27 cellular contexts compared by ENCODE assay signal in the genomic region with DNA sequence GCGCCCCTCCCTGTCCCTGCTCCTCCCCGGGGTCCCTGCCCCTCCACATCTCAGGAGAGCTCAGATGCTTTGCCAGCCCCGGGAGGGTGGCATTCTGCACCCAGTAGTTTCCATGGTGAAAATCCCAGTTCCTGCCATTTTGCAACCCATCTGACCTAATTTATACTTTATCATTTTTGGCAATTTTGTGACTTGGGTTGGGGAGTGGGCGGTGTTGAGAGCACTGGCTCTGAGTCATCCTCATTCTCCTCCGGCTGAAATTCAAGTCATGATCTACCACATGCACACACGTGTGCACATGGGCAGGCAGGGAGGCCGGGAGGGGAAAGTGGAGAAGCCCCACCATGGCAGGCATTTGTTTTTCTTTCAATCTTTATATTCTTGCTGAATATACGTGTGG.
"Had no signal": no experiment of that assay in that cellular context is flagged by ENCODE, and none has a peak within 500 bp of the region (broad histone marks: within the 10 kb centered on the region; RNA-seq: fewer than 3 reads in every experiment).

No MANE protein-coding gene starts in this region.

- H3K9me3 Mint-ChIP-seq: activated B cell treated with CpG ODN at 0.5 μM for 24 hours; activated CD4-positive, alpha-beta memory T cell treated with anti-CD3 and anti-CD28 coated beads for 36 hours; activated naive CD4-positive, alpha-beta T cell treated with anti-CD3 and anti-CD28 coated beads, Interleukin-2, amount 50 U/mL, for 24 hours; activated naive CD8-positive, alpha-beta T cell treated with anti-CD3 and anti-CD28 coated beads, Interleukin-2, amount 50 U/mL, for 24 hours; activated T-cell treated with anti-CD3 and anti-CD28 coated beads, Interleukin-2, amount 50 U/mL, for 4 hours; activated T-helper 2 cell treated with anti-CD3 and anti-CD28 coated beads, Interferon-gamma antibody, Interleukin-2, Interleukin-4, amounts not matched to agents 10 μg/mL and 5 μg/mL and 100 μg/mL, durations not matched to agents 14 hours and 24 hours and 36 hours; nephron; stimulated activated naive B cell treated with anti-CD40 and anti-IgM and Interleukin-4, amounts not matched to agents 10 μg/mL and 1 μg/mL and 100 μg/mL, for 72 hours; T-helper 2 cell treated with Interferon-gamma antibody and Interleukin-4, amounts not matched to agents 5 μg/mL and 100 μg/mL, for 36 hours had no signal

- H3K36me3 Mint-ChIP-seq: activated CD4-positive, alpha-beta memory T cell treated with anti-CD3 and anti-CD28 coated beads for 36 hours; activated naive CD4-positive, alpha-beta T cell treated with anti-CD3 and anti-CD28 coated beads, Interleukin-2, amount 50 U/mL, for 24 hours; stimulated activated naive B cell treated with anti-CD40 and anti-IgM and Interleukin-4, amounts not matched to agents 10 μg/mL and 1 μg/mL and 100 μg/mL, for 72 hours had no signal

- H3K4me3 Mint-ChIP-seq: activated B cell treated with CpG ODN at 0.5 μM for 24 hours; activated CD4-positive, alpha-beta memory T cell treated with anti-CD3 and anti-CD28 coated beads for 36 hours; activated naive CD4-positive, alpha-beta T cell treated with anti-CD3 and anti-CD28 coated beads, Interleukin-2, amount 50 U/mL, for 24 hours; activated naive CD8-positive, alpha-beta T cell treated with anti-CD3 and anti-CD28 coated beads, Interleukin-2, amount 50 U/mL, for 24 hours; activated T-cell treated with anti-CD3 and anti-CD28 coated beads, Interleukin-2, amount 50 U/mL, for 4 hours; nephron; stimulated activated naive B cell treated with anti-CD40 and anti-IgM and Interleukin-4, amounts not matched to agents 10 μg/mL and 1 μg/mL and 100 μg/mL, for 72 hours; T-helper 2 cell treated with Interferon-gamma antibody and Interleukin-4, amounts not matched to agents 5 μg/mL and 100 μg/mL, for 36 hours had no signal

- H3K4me3 ChIP-seq: gastroesophageal sphincter, ovary, skin epidermis, stomach, thyroid gland, upper lobe of left lung had no signal

- H3K4me1 Mint-ChIP-seq: activated naive CD4-positive, alpha-beta T cell treated with anti-CD3 and anti-CD28 coated beads, Interleukin-2, amount 50 U/mL, for 24 hours had no signal

- H3K4me1 ChIP-seq: gastroesophageal sphincter, stomach, thyroid gland, upper lobe of left lung had no signal

- DNase-seq: activated B cell treated with CpG ODN at 0.5 μM for 24 hours; activated CD4-positive, alpha-beta memory T cell treated with anti-CD3 and anti-CD28 coated beads for 36 hours; activated naive CD8-positive, alpha-beta T cell treated with anti-CD3 and anti-CD28 coated beads, Interleukin-2, amount 50 U/mL, for 24 hours; activated T-cell treated with anti-CD3 and anti-CD28 coated beads, Interleukin-2, amount 50 U/mL, for 4 hours; central memory CD4-positive, alpha-beta T cell; dermis blood vessel endothelial cell; effector CD4-positive, alpha-beta T cell; left cardiac atrium; left ventricle myocardium superior; ovary; retina; stimulated activated CD4-positive, alpha-beta T cell treated with anti-CD3 and anti-CD28 coated beads, Interleukin-4, amount 100 ng/mL, for 4 hours; stimulated activated CD8-positive, alpha-beta memory T cell treated with anti-CD3 and anti-CD28 coated beads, Interleukin-4, amount 100 ng/mL, for 48 hours; stimulated activated naive B cell treated with anti-CD40 and anti-IgM and Interleukin-4, amounts not matched to agents 10 μg/mL and 1 μg/mL and 100 μg/mL, for 72 hours; stomach; T-helper 1 cell; thyroid gland; upper lobe of left lung had no signal

- H3K27ac ChIP-seq: gastroesophageal sphincter, neutrophil, ovary, skin epidermis, stomach, thyroid gland, upper lobe of left lung had no signal

- H3K36me3 ChIP-seq: gastroesophageal sphincter, neutrophil, ovary, stomach, thyroid gland, upper lobe of left lung had no signal

- ATAC-seq: activated naive CD8-positive, alpha-beta T cell treated with anti-CD3 and anti-CD28 coated beads, Interleukin-2, amount 50 U/mL, for 24 hours; activated T-cell treated with anti-CD3 and anti-CD28 coated beads, Interleukin-2, amount 50 U/mL, for 4 hours; gastroesophageal sphincter; left ventricle myocardium superior; sciatic nerve; stimulated activated naive B cell treated with anti-CD40 and anti-IgM and Interleukin-4, amounts not matched to agents 10 μg/mL and 1 μg/mL and 100 μg/mL, for 72 hours had no signal

- H3K9me3 ChIP-seq: gastroesophageal sphincter, neutrophil, ovary, stomach, thyroid gland, upper lobe of left lung had no signal

- H3K27ac Mint-ChIP-seq: activated B cell treated with CpG ODN at 0.5 μM for 24 hours; activated CD4-positive, alpha-beta memory T cell treated with anti-CD3 and anti-CD28 coated beads for 36 hours; activated naive CD4-positive, alpha-beta T cell treated with anti-CD3 and anti-CD28 coated beads, Interleukin-2, amount 50 U/mL, for 24 hours; activated naive CD8-positive, alpha-beta T cell treated with anti-CD3 and anti-CD28 coated beads, Interleukin-2, amount 50 U/mL, for 24 hours; activated T-helper 2 cell treated with anti-CD3 and anti-CD28 coated beads, Interferon-gamma antibody, Interleukin-2, Interleukin-4, amounts not matched to agents 10 μg/mL and 5 μg/mL and 100 μg/mL, durations not matched to agents 14 hours and 24 hours and 36 hours; nephron; progenitor cell of endocrine pancreas; stimulated activated naive B cell treated with anti-CD40 and anti-IgM and Interleukin-4, amounts not matched to agents 10 μg/mL and 1 μg/mL and 100 μg/mL, for 72 hours; T-helper 2 cell treated with Interferon-gamma antibody and Interleukin-4, amounts not matched to agents 5 μg/mL and 100 μg/mL, for 36 hours had no signal
